In genomic region chr16:30407794-30408534, GRCh38 we compare ENCODE assay signal across 8 cellular contexts. TPM values are rescaled to one million over a fixed set of nuclear protein-coding genes. Genes with fewer than 3 reads are reported as not detected.
DNase-seq lines count a peak whose midpoint lies in the region; ATAC-seq and TF ChIP-seq lines count a peak whose summit lies in the region.

No MANE protein-coding gene starts in this region.

- H3K4me3 ChIP-seq in fibroblast of villous mesenchyme (ENCODE audit: low read depth, low read length), result peak overlapping the region; percentile 78
- H3K4me3 ChIP-seq in psoas muscle, result peak overlapping the region; percentile 69

- H3K4me3 Mint-ChIP-seq in activated T-cell treated with anti-CD3 and anti-CD28 coated beads, Interleukin-2, amount 50 U/mL, for 4 hours, result peak overlapping the region; percentile 88

- no peaks in the 10 kb centered on the region for H3K9me3 Mint-ChIP-seq in activated T-cell treated with anti-CD3 and anti-CD28 coated beads, Interleukin-2, amount 50 U/mL, for 4 hours

- H3K4me1 Mint-ChIP-seq in activated T-cell treated with anti-CD3 and anti-CD28 coated beads, Interleukin-2, amount 50 U/mL, for 4 hours (ENCODE audit: low read depth), result peaks cover 24% of the 10 kb centered on the region

- H3K4me1 ChIP-seq in psoas muscle, result peaks cover 21% of the 10 kb centered on the region

- no peak for DNase-seq in activated T-cell treated with anti-CD3 and anti-CD28 coated beads, Interleukin-2, amount 50 U/mL, for 4 hours
- DNase-seq in activated T-cell treated with anti-CD3 and anti-CD28 coated beads for 4 hours, result no peak
- no peak for DNase-seq in fibroblast of villous mesenchyme (ENCODE audit: low read depth)
- DNase-seq in psoas muscle, result no peak
- no peak for DNase-seq in SKM-1 treated with dmso at 0.1 percent for 144 hours (lab: John Stamatoyannopoulos, UW; ENCODE audit: unreplicated experiment)
- no peak for DNase-seq in DMS114 treated with DMSO at 0.1 percent for 48 hours (lab: John Stamatoyannopoulos, UW; ENCODE audit: unreplicated experiment)
- no peak for DNase-seq in T-helper 9 cell

- TF ChIP-seq CTCF in VCaP (conservative IDR thresholded peaks at IDR 0.05) (no peak), fibroblast of villous mesenchyme (IDR thresholded peaks at IDR 0.05; ENCODE audit: insufficient read depth, low read depth, low read length) (no peak), psoas muscle (IDR thresholded peaks at IDR 0.05) (no peak)

- intact Hi-C loops in psoas muscle (cut with DNase I), result loop anchor here in 1 of 2 donors (5.0 to 10.0 kb wide), 2 partner anchors 36 to 313 kb away; partner anchors contain the start of genes MYL11, TBC1D10B, TBX6 and YPEL3

- no peaks in the 10 kb centered on the region for H3K27me3 ChIP-seq in psoas muscle (ENCODE audit: insufficient read depth in 3 of 3, low read length in 2 of 3)

- no peaks in the 10 kb centered on the region for H3K27me3 Mint-ChIP-seq in activated T-cell treated with anti-CD3 and anti-CD28 coated beads, Interleukin-2, amount 50 U/mL, for 4 hours (ENCODE audit: low read depth)

- no peaks in the 10 kb centered on the region for H3K9me3 ChIP-seq in psoas muscle

- 8 to 32% (median 13%) methylated on average over 8 to 20 of the region's 20 CpGs for WGBS in psoas muscle, 3 donors

- H3K27ac ChIP-seq in VCaP (peak overlapping the region; percentile 69), psoas muscle (peak overlapping the region; percentile 83)

- H3K36me3 Mint-ChIP-seq in activated T-cell treated with anti-CD3 and anti-CD28 coated beads, Interleukin-2, amount 50 U/mL, for 4 hours (ENCODE audit: insufficient read depth), result peaks cover 6% of the 10 kb centered on the region

- ATAC-seq in activated T-cell treated with anti-CD3 and anti-CD28 coated beads, Interleukin-2, amount 50 U/mL, for 4 hours, result no peak
- peak in 2 of 4 donors; percentile 41 to 43 for ATAC-seq in psoas muscle

- H3K36me3 ChIP-seq in psoas muscle (ENCODE audit: insufficient read depth in 1 of 2, low read depth in 1 of 2), result peaks cover 0 to 28% of the 10 kb centered on the region in 2 donors

RNA-seq across cellular contexts. Expression of gene ZNF771, which starts 0.6 kb away (rescaled TPM):
- total RNA-seq in activated T-cell treated with anti-CD3 and anti-CD28 coated beads, Interleukin-2, amount 50 U/mL, for 4 hours, result 1 to 10 TPM; 7.1 to 9.8 (median 9.4) TPM
- total RNA-seq in fibroblast of villous mesenchyme (9.5 and 10.0 TPM in 2 replicates), psoas muscle (10 to 100 TPM in 2 of 4 donors, 1 to 10 TPM in 2; 4.8 to 14.6 (median 9.1) TPM)
- polyA plus RNA-seq in psoas muscle, result 1 to 10 TPM; 5.3 to 7.4 (median 5.4) TPM

RNA-seq across cellular contexts. Expression of gene ZNF48, which starts 12.7 kb away (rescaled TPM):
- total RNA-seq in activated T-cell treated with anti-CD3 and anti-CD28 coated beads, Interleukin-2, amount 50 U/mL, for 4 hours, result 10 to 100 TPM; 18.0 to 19.2 (median 18.1) TPM
- 10.4 and 12.6 TPM in 2 replicates for total RNA-seq in fibroblast of villous mesenchyme
- total RNA-seq in psoas muscle, result 1 to 10 TPM; 2.8 to 7.8 (median 5.6) TPM
- 1 to 10 TPM; 2.3 to 7.4 (median 3.2) TPM for polyA plus RNA-seq in psoas muscle

RNA-seq across cellular contexts. Expression of gene DCTPP1, which starts 21.9 kb away (rescaled TPM):
- 100 to 1,000 TPM; 226 to 283 (median 250) TPM for total RNA-seq in activated T-cell treated with anti-CD3 and anti-CD28 coated beads, Interleukin-2, amount 50 U/mL, for 4 hours
- total RNA-seq in fibroblast of villous mesenchyme (12.9 and 18.6 TPM in 2 replicates), psoas muscle (10 to 100 TPM; 23.3 to 54.4 (median 33.9) TPM)
- polyA plus RNA-seq in psoas muscle, result 10 to 100 TPM; 42.2 to 84.2 (median 52.7) TPM

RNA-seq across cellular contexts. Expression of gene SEPTIN1, which starts 25.6 kb away (rescaled TPM):
- 100 to 1,000 TPM; 133 to 164 (median 152) TPM for total RNA-seq in activated T-cell treated with anti-CD3 and anti-CD28 coated beads, Interleukin-2, amount 50 U/mL, for 4 hours
- total RNA-seq in fibroblast of villous mesenchyme (0.43 TPM in 1 of 2 replicates, not detected in the other), psoas muscle (1 to 10 TPM in 2 of 4 donors, under 1 TPM in 2; 0.34 to 1.8 (median 0.90) TPM)
- under 1 TPM; 0.22 to 0.51 (median 0.28) TPM for polyA plus RNA-seq in psoas muscle

RNA-seq across cellular contexts. Expression of gene MYL11, which starts 33.4 kb away (rescaled TPM):
- under 1 TPM in 1 of 3 donors, not detected in 2; 0.76 TPM for total RNA-seq in activated T-cell treated with anti-CD3 and anti-CD28 coated beads, Interleukin-2, amount 50 U/mL, for 4 hours
- not detected in 2 replicates for total RNA-seq in fibroblast of villous mesenchyme
- 1,000 to 10,000 TPM; 1,414 to 6,743 (median 2,777) TPM for total RNA-seq in psoas muscle
- 1,000 to 10,000 TPM in 2 of 3 donors, 100 to 1,000 TPM in 1; 636 to 4,264 (median 2,548) TPM for polyA plus RNA-seq in psoas muscle

Comparison
In these comparisons a context has a peak if more than half of its experiments do, and no peak if none do; other contexts are left out.
1. RNA of gene DCTPP1, which starts 21.9 kb away (total RNA-seq): 226 to 283 TPM in activated T-cell treated with anti-CD3 and anti-CD28 coated beads, Interleukin-2, amount 50 U/mL, for 4 hours; 23.3 to 54.4 TPM in psoas muscle and 12.9 to 18.6 TPM in fibroblast of villous mesenchyme; every median in the first group is over 4 times any median in the second.